Comparison of ENCODE assay signal across 14 cellular contexts in genomic region chr2:240704651-240705050, GRCh38. TPM values are rescaled to one million over a fixed set of nuclear protein-coding genes. Genes with fewer than 3 reads are reported as not detected.
DNase-seq lines count a peak whose midpoint lies in the region; ATAC-seq and TF ChIP-seq lines count a peak whose summit lies in the region.
"Had no signal": no experiment of that assay in that cellular context is flagged by ENCODE, and none has a peak within 500 bp of the region (broad histone marks: within the 10 kb centered on the region; RNA-seq: fewer than 3 reads in every experiment).

No MANE protein-coding gene starts in this region.

- peaks cover 19% of the 10 kb centered on the region for H3K4me1 Mint-ChIP-seq in activated CD4-positive, alpha-beta T cell treated with anti-CD3 and anti-CD28 coated beads, Interleukin-2, amount 10 ng/mL, durations not matched to agents 7 days and 5 days
- peaks cover 43% of the 10 kb centered on the region for H3K4me1 Mint-ChIP-seq in nephron progenitor cell

- TF ChIP-seq CTCF in nephron progenitor cell (IDR thresholded peaks at IDR 0.05) = no peak
- TF ChIP-seq CTCF in gastroesophageal sphincter (IDR thresholded peaks at IDR 0.05) = no peak

- peaks cover 73% of the 10 kb centered on the region for H3K27me3 ChIP-seq in gastroesophageal sphincter

- no peaks in the 10 kb centered on the region for H3K9me3 ChIP-seq in gastroesophageal sphincter

- DNase-seq in activated CD4-positive, alpha-beta T cell treated with anti-CD3 and anti-CD28 coated beads, Interleukin-2, amount 10 ng/mL, durations not matched to agents 7 days and 5 days = peak; percentile 46
- peak; percentile 50 for DNase-seq in activated naive CD4-positive, alpha-beta T cell treated with anti-CD3 and anti-CD28 coated beads, Interleukin-2, amount 50 U/mL, for 16 hours
- no peak for DNase-seq in nephron progenitor cell
- peak; percentile 24 for DNase-seq in stimulated activated naive CD4-positive, alpha-beta T cell treated with Interleukin-2 at 50 U/mL for 16 hours (lab: John Stamatoyannopoulos, UW)
- no peak for DNase-seq in NCI-H2171 treated with DMSO at 0.1 percent for 48 hours (lab: John Stamatoyannopoulos, UW)
- no peak for DNase-seq in NCI-H1436 treated with DMSO at 0.1 percent for 48 hours (lab: John Stamatoyannopoulos, UW)
- DNase-seq: DMS 273 treated with DMSO at 0.1 percent for 48 hours; NCI-H1694; NK-92 treated with Interleukin-12 subunit alpha and Interleukin-12 subunit beta, amount 100 ng/mL, for 24 hours; retina had no signal

- TF ChIP-seq POLR2A in gastroesophageal sphincter (IDR thresholded peaks at IDR 0.05) = no peak

- H3K36me3 Mint-ChIP-seq in activated CD4-positive, alpha-beta T cell treated with anti-CD3 and anti-CD28 coated beads, Interleukin-2, amount 10 ng/mL, durations not matched to agents 7 days and 5 days (ENCODE audit: low read depth) = no peaks in the 10 kb centered on the region
- H3K36me3 Mint-ChIP-seq in nephron progenitor cell (ENCODE audit: low read depth) = peaks cover 4% of the 10 kb centered on the region

- H3K9me3 Mint-ChIP-seq in activated CD4-positive, alpha-beta T cell treated with anti-CD3 and anti-CD28 coated beads, Interleukin-2, amount 10 ng/mL, durations not matched to agents 7 days and 5 days = no peaks in the 10 kb centered on the region
- H3K9me3 Mint-ChIP-seq in nephron progenitor cell = peaks cover 12% of the 10 kb centered on the region

- no peaks in the 10 kb centered on the region for H3K36me3 ChIP-seq in gastroesophageal sphincter

- no peak for TF ChIP-seq EP300 in gastroesophageal sphincter (IDR thresholded peaks at IDR 0.05)

- no peak overlapping the region for H3K4me3 ChIP-seq in gastroesophageal sphincter

- no peak overlapping the region for H3K27ac ChIP-seq in gastroesophageal sphincter

- H3K4me1 ChIP-seq in gastroesophageal sphincter = no peaks in the 10 kb centered on the region

- CTCF ChIA-PET in activated CD4-positive, alpha-beta T cell treated with anti-CD3 and anti-CD28 coated beads, Interleukin-2, amount 10 ng/mL, durations not matched to agents 7 days and 5 days (lab: Charles Lee) = interaction anchor here (0.5 to 1.0 kb wide), 2 partner anchors 202 to 994 kb away, joined by 3 read pairs; no protein-coding TSS in a partner anchor

- ATAC-seq in gastroesophageal sphincter = no peak

- peak overlapping the region; percentile 15 for H3K4me3 Mint-ChIP-seq in activated CD4-positive, alpha-beta T cell treated with anti-CD3 and anti-CD28 coated beads, Interleukin-2, amount 10 ng/mL, durations not matched to agents 7 days and 5 days
- H3K4me3 Mint-ChIP-seq in nephron progenitor cell = no peak overlapping the region

- H3K27ac Mint-ChIP-seq in activated CD4-positive, alpha-beta T cell treated with anti-CD3 and anti-CD28 coated beads, Interleukin-2, amount 10 ng/mL, durations not matched to agents 7 days and 5 days = no peak overlapping the region
- H3K27ac Mint-ChIP-seq in nephron progenitor cell = peak overlapping the region; percentile 10

- 57% methylated on average over 13 of the region's 19 CpGs; no CpG with 5 or more reads in 1 of the 2 donors for WGBS in gastroesophageal sphincter (ENCODE audit: low coverage in 1 of 2), 2 donors

- POLR2A ChIA-PET in activated CD4-positive, alpha-beta T cell treated with anti-CD3 and anti-CD28 coated beads, Interleukin-2, amount 10 ng/mL, durations not matched to agents 7 days and 5 days (lab: Charles Lee) = no interaction called here

- peaks cover 30% of the 10 kb centered on the region for H3K27me3 Mint-ChIP-seq in activated CD4-positive, alpha-beta T cell treated with anti-CD3 and anti-CD28 coated beads, Interleukin-2, amount 10 ng/mL, durations not matched to agents 7 days and 5 days
- H3K27me3 Mint-ChIP-seq in nephron progenitor cell (ENCODE audit: low read depth, poor library complexity) = peaks cover 17% of the 10 kb centered on the region

RNA-seq across cellular contexts. Expression of gene AQP12A, which starts 13.0 kb away (rescaled TPM):
- not detected for total RNA-seq in activated CD4-positive, alpha-beta T cell treated with anti-CD3 and anti-CD28 coated beads, Interleukin-2, amount 10 ng/mL, durations not matched to agents 7 days and 5 days
- total RNA-seq in gastroesophageal sphincter = not detected
- total RNA-seq: cerebellum, fibroblast of lung, mucosa of gallbladder had no signal

RNA-seq across cellular contexts. Expression of gene AQP12B, which starts 22.0 kb away (rescaled TPM):
- total RNA-seq in activated CD4-positive, alpha-beta T cell treated with anti-CD3 and anti-CD28 coated beads, Interleukin-2, amount 10 ng/mL, durations not matched to agents 7 days and 5 days = not detected
- not detected for total RNA-seq in gastroesophageal sphincter
- total RNA-seq: cerebellum, fibroblast of lung, mucosa of gallbladder had no signal

Comparison
In these comparisons a context has a peak if more than half of its experiments do, and no peak if none do; other contexts are left out.
1. DNase-seq: peak in activated CD4-positive, alpha-beta T cell treated with anti-CD3 and anti-CD28 coated beads, Interleukin-2, amount 10 ng/mL, durations not matched to agents 7 days and 5 days (single experiment), activated naive CD4-positive, alpha-beta T cell treated with anti-CD3 and anti-CD28 coated beads, Interleukin-2, amount 50 U/mL, for 16 hours (single experiment) and stimulated activated naive CD4-positive, alpha-beta T cell treated with Interleukin-2 at 50 U/mL for 16 hours (single experiment); none in nephron progenitor cell (single experiment), NCI-H2171 treated with DMSO at 0.1 percent for 48 hours (single experiment) and NCI-H1436 treated with DMSO at 0.1 percent for 48 hours (single experiment).